9 cellular contexts compared by ENCODE assay signal in genomic region chr20:31698243-31698802, GRCh38. TPM values are rescaled to one million over a fixed set of nuclear protein-coding genes. Genes with fewer than 3 reads are reported as not detected.
DNase-seq lines count a peak whose midpoint lies in the region; ATAC-seq and TF ChIP-seq lines count a peak whose summit lies in the region.
"Had no signal": no experiment of that assay in that cellular context is flagged by ENCODE, and none has a peak within 500 bp of the region (broad histone marks: within the 10 kb centered on the region; RNA-seq: fewer than 3 reads in every experiment).

No MANE protein-coding gene starts in this region.

- no peak for DNase-seq in activated naive CD4-positive, alpha-beta T cell treated with anti-CD3 and anti-CD28 coated beads, Interleukin-2, amount 10 ng/mL, durations not matched to agents 7 days and 5 days
- DNase-seq in activated naive CD4-positive, alpha-beta T cell (lab: John Stamatoyannopoulos, UW): no peak
- DNase-seq in MCF 10A (ENCODE audit: unreplicated experiment) (no peak), upper lobe of left lung (no peak), NCI-H82 (lab: John Stamatoyannopoulos, UW) (no peak), NCI-H2227 treated with DMSO at 0.1 percent for 48 hours (lab: John Stamatoyannopoulos, UW) (no peak), Karpas-422 (no peak)
- DNase-seq: NCI-H524 treated with DMSO at 0.1 percent for 48 hours had no signal

- no peak overlapping the region for H3K4me2 ChIP-seq in Karpas-422 (ENCODE audit: low read depth, low read length, poor library complexity, severe bottlenecking)

- TF ChIP-seq EP300 in upper lobe of left lung (IDR thresholded peaks at IDR 0.05): no peak

- no peaks in the 10 kb centered on the region for H3K9me3 ChIP-seq in muscle layer of duodenum (ENCODE audit: control insufficient read depth in 1 of 2, low read length in 2 of 2)
- no peaks in the 10 kb centered on the region for H3K9me3 ChIP-seq in upper lobe of left lung
- no peaks in the 10 kb centered on the region for H3K9me3 ChIP-seq in Karpas-422 (ENCODE audit: low read length)

- TF ChIP-seq CTCF in MCF 10A (IDR thresholded peaks at IDR 0.05; ENCODE audit: unreplicated experiment): no peak
- TF ChIP-seq CTCF in upper lobe of left lung (IDR thresholded peaks at IDR 0.05): no peak

- intact Hi-C loops in MCF 10A (cut with micrococcal nuclease): no loop called here

- no TSS peak for BruUV-seq in MCF 10A (replicated peaks; lab: Mats Ljungman, UMichigan)

- H3K36me3 ChIP-seq in muscle layer of duodenum (ENCODE audit: control insufficient read depth in 1 of 2, insufficient read depth in 2 of 2, low read length in 2 of 2): peaks cover 0 to 5% of the 10 kb centered on the region in 2 donors
- H3K36me3 ChIP-seq in upper lobe of left lung: peaks cover 0 to 41% (median 7%) of the 10 kb centered on the region in 4 donors
- H3K36me3 ChIP-seq in Karpas-422 (ENCODE audit: insufficient read depth, low read length): no peaks in the 10 kb centered on the region

- H2AFZ ChIP-seq in Karpas-422 (ENCODE audit: low read length): no peak overlapping the region

- H3K27ac ChIP-seq in muscle layer of duodenum (ENCODE audit: low read length) (peak overlapping the region; percentile 92), upper lobe of left lung (peak overlapping the region; percentile 82 to 99 (median 90)), Karpas-422 (ENCODE audit: low read length) (no peak overlapping the region)

- peaks cover 46% of the 10 kb centered on the region for H3K36me3 Mint-ChIP-seq in activated naive CD4-positive, alpha-beta T cell treated with anti-CD3 and anti-CD28 coated beads, Interleukin-2, amount 10 ng/mL, durations not matched to agents 7 days and 5 days
- H3K36me3 Mint-ChIP-seq in MCF 10A (ENCODE audit: insufficient read depth, unreplicated experiment): peaks cover 28% of the 10 kb centered on the region

- peaks cover 15 to 22% of the 10 kb centered on the region in 2 donors for H3K4me1 ChIP-seq in muscle layer of duodenum (ENCODE audit: control insufficient read depth in 1 of 2, insufficient read depth in 2 of 2, low read length in 2 of 2)
- H3K4me1 ChIP-seq in upper lobe of left lung: peaks cover 69 to 97% (median 86%) of the 10 kb centered on the region in 4 donors
- H3K4me1 ChIP-seq in Karpas-422 (ENCODE audit: low read length): peaks cover 31% of the 10 kb centered on the region

- WGBS in upper lobe of left lung, 2 donors: 92 to 94% methylated on average over 8 of the region's 8 CpGs

- peaks cover 65% of the 10 kb centered on the region for H3K79me2 ChIP-seq in Karpas-422 (ENCODE audit: low read length)

- ATAC-seq in upper lobe of left lung (ENCODE audit: low FRiP score in 2 of 2): no peak

- H3K27me3 ChIP-seq in muscle layer of duodenum (ENCODE audit: low read depth, low read length) (no peaks in the 10 kb centered on the region), upper lobe of left lung (no peaks in the 10 kb centered on the region), Karpas-422 (ENCODE audit: low read length) (no peaks in the 10 kb centered on the region)

- peaks cover 67% of the 10 kb centered on the region for H3K4me1 Mint-ChIP-seq in activated naive CD4-positive, alpha-beta T cell treated with anti-CD3 and anti-CD28 coated beads, Interleukin-2, amount 10 ng/mL, durations not matched to agents 7 days and 5 days
- H3K4me1 Mint-ChIP-seq in MCF 10A (ENCODE audit: insufficient read depth, unreplicated experiment): peaks cover 55% of the 10 kb centered on the region

- no peak overlapping the region for H3K4me3 ChIP-seq in muscle layer of duodenum (ENCODE audit: low read depth in 1 of 2, low read length in 2 of 2)
- H3K4me3 ChIP-seq in upper lobe of left lung: no peak overlapping the region
- H3K4me3 ChIP-seq in Karpas-422 (ENCODE audit: low read length): no peak overlapping the region

- CTCF ChIA-PET in activated naive CD4-positive, alpha-beta T cell treated with anti-CD3 and anti-CD28 coated beads, Interleukin-2, amount 10 ng/mL, durations not matched to agents 7 days and 5 days (lab: Charles Lee): interaction anchor here (0.7 to 6.5 kb wide), 6 partner anchors 12 to 37 kb away, joined by 3 to 48 read pairs (median 7); partner anchors contain the start of gene BCL2L1
- CTCF ChIA-PET in MCF 10A (lab: Yijun Ruan, JAX): interaction anchor here (0.7 to 21.5 kb wide), 15 partner anchors 10 to 94 kb away, joined by 3 to 429 read pairs (median 5); partner anchors contain the start of genes BCL2L1 and ID1

- H3K4me3 Mint-ChIP-seq in activated naive CD4-positive, alpha-beta T cell treated with anti-CD3 and anti-CD28 coated beads, Interleukin-2, amount 10 ng/mL, durations not matched to agents 7 days and 5 days: no peak overlapping the region
- H3K4me3 Mint-ChIP-seq in MCF 10A (ENCODE audit: unreplicated experiment): no peak overlapping the region

- POLR2A ChIA-PET in MCF 10A (lab: Yijun Ruan, JAX): interaction anchor here (1.4 to 13.9 kb wide), 11 partner anchors 13 to 137 kb away, joined by 6 to 238 read pairs (median 17); partner anchors contain the start of genes BCL2L1, ID1 and TPX2

- no peak for TF ChIP-seq POLR2A in upper lobe of left lung (IDR thresholded peaks at IDR 0.05)

- peak overlapping the region; percentile 85 for H3K27ac Mint-ChIP-seq in activated naive CD4-positive, alpha-beta T cell treated with anti-CD3 and anti-CD28 coated beads, Interleukin-2, amount 10 ng/mL, durations not matched to agents 7 days and 5 days
- H3K27ac Mint-ChIP-seq in MCF 10A (ENCODE audit: low read depth, unreplicated experiment): peak overlapping the region; percentile 97

- H3K27me3 Mint-ChIP-seq in activated naive CD4-positive, alpha-beta T cell treated with anti-CD3 and anti-CD28 coated beads, Interleukin-2, amount 10 ng/mL, durations not matched to agents 7 days and 5 days: no peaks in the 10 kb centered on the region
- no peaks in the 10 kb centered on the region for H3K27me3 Mint-ChIP-seq in MCF 10A (ENCODE audit: insufficient read depth, unreplicated experiment)

- no peaks in the 10 kb centered on the region for H3K9me2 ChIP-seq in Karpas-422 (replicated peaks; ENCODE audit: insufficient read depth, low read length)

- H4K20me1 ChIP-seq in Karpas-422 (ENCODE audit: insufficient read depth, low read depth, low read length): no peaks in the 10 kb centered on the region

- no peaks in the 10 kb centered on the region for H3K9me3 Mint-ChIP-seq in activated naive CD4-positive, alpha-beta T cell treated with anti-CD3 and anti-CD28 coated beads, Interleukin-2, amount 10 ng/mL, durations not matched to agents 7 days and 5 days
- no peaks in the 10 kb centered on the region for H3K9me3 Mint-ChIP-seq in MCF 10A (ENCODE audit: unreplicated experiment)

- no peak overlapping the region for H3K9ac ChIP-seq in Karpas-422 (ENCODE audit: low read length)

RNA-seq across cellular contexts. Expression of gene BCL2L1, which starts 24.3 kb away (rescaled TPM):
- total RNA-seq in MCF 10A (2022) (139 and 156 TPM in 2 replicates), upper lobe of left lung (100 to 1,000 TPM; 131 to 245 (median 182) TPM)
- 41.0 and 56.1 TPM in 2 replicates for total RNA-seq in Karpas-422 (2014; rRNA removed; shearing (Covaris generic); ENCODE audit: low replicate concordance)

RNA-seq across cellular contexts. Expression of gene TPX2, which starts 40.8 kb away (rescaled TPM):
- total RNA-seq in MCF 10A (2022) (45.3 and 79.6 TPM in 2 replicates), upper lobe of left lung (1 to 10 TPM; 1.0 to 6.7 (median 3.8) TPM)
- 54.0 and 55.5 TPM in 2 replicates for total RNA-seq in Karpas-422 (2014; rRNA removed; shearing (Covaris generic); ENCODE audit: low replicate concordance)
